9 cellular contexts compared by ENCODE assay signal in genomic region chr11:76653674-76654309, GRCh38. TPM values are rescaled to one million over a fixed set of nuclear protein-coding genes. Genes with fewer than 3 reads are reported as not detected.
DNase-seq lines count a peak whose midpoint lies in the region; ATAC-seq and TF ChIP-seq lines count a peak whose summit lies in the region.
"Had no signal": no experiment of that assay in that cellular context is flagged by ENCODE, and none has a peak within 500 bp of the region (broad histone marks: within the 10 kb centered on the region; RNA-seq: fewer than 3 reads in every experiment).

No MANE protein-coding gene starts in this region.

- no peaks in the 10 kb centered on the region for H3K27me3 Mint-ChIP-seq in mesothelial cell of epicardium (ENCODE audit: low read depth)
- H3K27me3 Mint-ChIP-seq in stimulated activated memory B cell treated with anti-CD40 and anti-IgM and Interleukin-4, amounts not matched to agents 10 μg/mL and 1 μg/mL and 100 μg/mL, for 72 hours = peaks cover 22% of the 10 kb centered on the region
- H3K27me3 Mint-ChIP-seq in Calu3 (ENCODE audit: unreplicated experiment) = peaks cover 85% of the 10 kb centered on the region

- H3K9me3 ChIP-seq in Peyer's patch (no peaks in the 10 kb centered on the region), esophagus (ENCODE audit: control insufficient read depth in 2 of 2, insufficient read depth in 1 of 2, low read depth in 1 of 2, low read length in 1 of 2) (no peaks in the 10 kb centered on the region), thyroid gland (no peaks in the 10 kb centered on the region)

- ATAC-seq in HG03135 (IDR thresholded peaks at IDR 0.05; ENCODE audit: unreplicated experiment) = no peak
- ATAC-seq in stimulated activated memory B cell treated with anti-CD40 and anti-IgM and Interleukin-4, amounts not matched to agents 10 μg/mL and 1 μg/mL and 100 μg/mL, for 72 hours = no peak
- ATAC-seq: activated CD8-positive, alpha-beta T cell treated with anti-CD3 and anti-CD28 coated beads, Interleukin-2, amount 10 ng/mL, durations not matched to agents 7 days and 5 days had no signal

- intact Hi-C loops in thyroid gland (cut with DNase I) (no loop called here), Calu3 (cut with micrococcal nuclease; ENCODE audit: unreplicated experiment) (no loop called here)

- H3K4me3 ChIP-seq in Peyer's patch (no peak overlapping the region), esophagus (ENCODE audit: low read depth in 1 of 2, low read length in 2 of 2) (no peak overlapping the region), thyroid gland (replicated peaks in 1 of 3) (no peak overlapping the region)

- CTCF ChIA-PET in Calu3 (lab: Charles Lee) = no interaction called here

- 67 to 72% methylated on average over 11 of the region's 11 CpGs for WGBS in esophagus, 2 donors
- WGBS in thyroid gland, 2 donors = 71 to 73% methylated on average over 6 to 11 of the region's 11 CpGs

- H3K9me3 Mint-ChIP-seq in mesothelial cell of epicardium (no peaks in the 10 kb centered on the region), Calu3 (ENCODE audit: low read depth, unreplicated experiment) (no peaks in the 10 kb centered on the region)
- no peaks in the 10 kb centered on the region for H3K9me3 Mint-ChIP-seq in stimulated activated memory B cell treated with anti-CD40 and anti-IgM and Interleukin-4, amounts not matched to agents 10 μg/mL and 1 μg/mL and 100 μg/mL, for 72 hours

- H3K36me3 Mint-ChIP-seq in mesothelial cell of epicardium (no peaks in the 10 kb centered on the region), Calu3 (ENCODE audit: insufficient read depth, unreplicated experiment) (no peaks in the 10 kb centered on the region)
- H3K36me3 Mint-ChIP-seq in stimulated activated memory B cell treated with anti-CD40 and anti-IgM and Interleukin-4, amounts not matched to agents 10 μg/mL and 1 μg/mL and 100 μg/mL, for 72 hours = peaks cover 37% of the 10 kb centered on the region

- peak overlapping the region; percentile 75 for H3K27ac Mint-ChIP-seq in mesothelial cell of epicardium
- no peak overlapping the region for H3K27ac Mint-ChIP-seq in stimulated activated memory B cell treated with anti-CD40 and anti-IgM and Interleukin-4, amounts not matched to agents 10 μg/mL and 1 μg/mL and 100 μg/mL, for 72 hours
- H3K27ac Mint-ChIP-seq in Calu3 (ENCODE audit: unreplicated experiment) = no peak overlapping the region
- H3K27ac Mint-ChIP-seq: activated CD8-positive, alpha-beta T cell treated with anti-CD3 and anti-CD28 coated beads, Interleukin-2, amount 10 ng/mL, durations not matched to agents 7 days and 5 days had no signal

- no peak for TF ChIP-seq CTCF in Peyer's patch (IDR thresholded peaks at IDR 0.05)
- TF ChIP-seq CTCF in mesothelial cell of epicardium (IDR thresholded peaks at IDR 0.05; ENCODE audit: unreplicated experiment) = no peak
- TF ChIP-seq CTCF in thyroid gland (IDR thresholded peaks at IDR 0.05) = no peak
- TF ChIP-seq CTCF in Calu3 (IDR thresholded peaks at IDR 0.05; ENCODE audit: unreplicated experiment) = no peak

- H3K4me3 Mint-ChIP-seq in mesothelial cell of epicardium (no peak overlapping the region), Calu3 (ENCODE audit: low read depth, unreplicated experiment) (no peak overlapping the region)
- no peak overlapping the region for H3K4me3 Mint-ChIP-seq in stimulated activated memory B cell treated with anti-CD40 and anti-IgM and Interleukin-4, amounts not matched to agents 10 μg/mL and 1 μg/mL and 100 μg/mL, for 72 hours
- H3K4me3 Mint-ChIP-seq: activated CD8-positive, alpha-beta T cell treated with anti-CD3 and anti-CD28 coated beads, Interleukin-2, amount 10 ng/mL, durations not matched to agents 7 days and 5 days had no signal

- H3K27me3 ChIP-seq in Peyer's patch (no peaks in the 10 kb centered on the region), esophagus (ENCODE audit: control insufficient read depth in 1 of 2, insufficient read depth in 2 of 2, low read length in 2 of 2) (no peaks in the 10 kb centered on the region), thyroid gland (no peaks in the 10 kb centered on the region)

- DNase-seq in Peyer's patch (peak in 2 of 3 donors; percentile 45 to 53), mesothelial cell of epicardium (ENCODE audit: low spot score in 2 of 2, unreplicated experiment in 2 of 2) (no peak), thyroid gland (no peak), Calu3 (no peak)
- DNase-seq: activated CD8-positive, alpha-beta T cell treated with anti-CD3 and anti-CD28 coated beads, Interleukin-2, amount 10 ng/mL, durations not matched to agents 7 days and 5 days; NCI-H1436 treated with DMSO at 0.1 percent for 48 hours had no signal

- TF ChIP-seq POLR2A in Peyer's patch (IDR thresholded peaks at IDR 0.05) (no peak), thyroid gland (IDR thresholded peaks at IDR 0.05) (no peak)

- H3K4me1 Mint-ChIP-seq in mesothelial cell of epicardium = peaks cover 32% of the 10 kb centered on the region
- H3K4me1 Mint-ChIP-seq in stimulated activated memory B cell treated with anti-CD40 and anti-IgM and Interleukin-4, amounts not matched to agents 10 μg/mL and 1 μg/mL and 100 μg/mL, for 72 hours = peaks cover 18% of the 10 kb centered on the region
- no peaks in the 10 kb centered on the region for H3K4me1 Mint-ChIP-seq in Calu3 (ENCODE audit: low read depth, unreplicated experiment)

- H3K4me1 ChIP-seq in Peyer's patch = peaks cover 0 to 31% (median 0%) of the 10 kb centered on the region in 4 donors
- no peaks in the 10 kb centered on the region for H3K4me1 ChIP-seq in esophagus (ENCODE audit: control insufficient read depth in 2 of 2, insufficient read depth in 2 of 2, low read length in 1 of 2)
- peaks cover 0 to 18% of the 10 kb centered on the region in 2 donors for H3K4me1 ChIP-seq in thyroid gland

- H3K27ac ChIP-seq in Peyer's patch = peak overlapping the region; percentile 41 to 78 (median 57)
- peak overlapping the region; percentile 40 to 47 for H3K27ac ChIP-seq in esophagus (ENCODE audit: low read depth in 2 of 2, low read length in 1 of 2)
- peak overlapping the region in 2 of 3 donors; percentile 33 to 56 for H3K27ac ChIP-seq in thyroid gland

- no TSS peak for BruUV-seq in Calu3 (replicated peaks; lab: Mats Ljungman, UMichigan)

- H3K36me3 ChIP-seq in Peyer's patch (no peaks in the 10 kb centered on the region), esophagus (ENCODE audit: control insufficient read depth in 2 of 2, insufficient read depth in 2 of 2, low read length in 1 of 2) (no peaks in the 10 kb centered on the region), thyroid gland (no peaks in the 10 kb centered on the region)

RNA-seq across cellular contexts. Expression of gene LRRC32, which starts 16.8 kb away (rescaled TPM):
- total RNA-seq in Peyer's patch (10 to 100 TPM in 3 of 4 donors, 1 to 10 TPM in 1; 4.0 to 36.7 (median 23.0) TPM), mesothelial cell of epicardium (37.9 to 44.4 TPM (median 43.2 TPM) in 3 replicates), thyroid gland (10 to 100 TPM; 15.6 to 42.5 (median 17.9) TPM), Calu3 (2022) (0.17 TPM in 1 of 2 replicates, not detected in the other)
- 1 to 10 TPM; 8.1 to 8.5 TPM for polyA plus RNA-seq in esophagus

Comparison
In these comparisons a context has a peak if more than half of its experiments do, and no peak if none do; other contexts are left out.
1. DNase-seq: peak in Peyer's patch (2 of 3); none in mesothelial cell of epicardium (0 of 2), thyroid gland (0 of 2) and Calu3 (single experiment).
2. Peak in every context shown above with its lines, with median percentiles within 50 percentile points of each other: H3K27ac ChIP-seq.